1 cellular context compared by ENCODE assay signal in the genomic region with DNA sequence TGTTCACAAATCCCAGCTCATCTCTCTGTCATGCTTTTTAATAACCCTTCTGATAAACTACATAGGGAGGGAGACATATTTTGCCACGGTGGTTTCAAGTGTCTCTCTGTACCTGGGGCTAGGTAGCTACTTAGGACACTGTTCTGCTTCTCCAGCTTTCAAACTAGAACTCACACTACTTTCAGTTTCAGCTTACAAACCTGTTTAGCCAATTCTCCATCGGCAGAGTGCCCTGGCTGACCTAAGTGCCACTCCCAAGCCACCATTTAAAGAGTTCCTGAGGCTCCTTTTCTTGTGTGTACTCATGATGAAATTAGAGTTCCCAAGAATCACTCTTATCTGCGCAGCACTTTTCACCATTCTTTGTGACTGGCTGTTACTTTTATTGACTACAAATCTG.
TF ChIP-seq lines count a peak whose summit lies in the region.

No MANE protein-coding gene starts in this region.

TF ChIP-seq in GM12878, 131 proteins besides CTCF, POLR2A, EP300 and RAD21 (continued from another document):
- TF ChIP-seq HDAC6 (IDR thresholded peaks at IDR 0.05; ENCODE audit: unreplicated experiment) (no peak), CBX5 (IDR thresholded peaks at IDR 0.05; ENCODE audit: low read depth) (no peak)
